In genomic region chr6:85678000-85678601, GRCh38 we compare ENCODE assay signal across 8 cellular contexts. TPM values are rescaled to one million over a fixed set of nuclear protein-coding genes. Genes with fewer than 3 reads are reported as not detected.
A peak's percentile ranks its signal among the peaks of the same experiment; 100 is the strongest.
DNase-seq lines count a peak whose midpoint lies in the region; ATAC-seq and TF ChIP-seq lines count a peak whose summit lies in the region.

No MANE protein-coding gene starts in this region.

- H3K27me3 Mint-ChIP-seq in T-helper 17 cell = peaks cover 6% of the 10 kb centered on the region

- H3K27me3 ChIP-seq in psoas muscle (ENCODE audit: insufficient read depth in 3 of 3, low read length in 2 of 3) = no peaks in the 10 kb centered on the region

- H3K4me1 Mint-ChIP-seq in T-helper 17 cell = peaks cover 43% of the 10 kb centered on the region

- DNase-seq in NCI-H1105 treated with DMSO at 0.1 percent for 48 hours (lab: John Stamatoyannopoulos, UW) = peak; percentile 49
- DNase-seq in NCI-H1105 (lab: John Stamatoyannopoulos, UW) = no peak
- no peak for DNase-seq in T-helper 17 cell
- peak; percentile 21 for DNase-seq in globus pallidus (ENCODE audit: low spot score)
- no peak for DNase-seq in psoas muscle
- no peak for DNase-seq in HuH-7.5 (ENCODE audit: low spot score)
- DNase-seq in NCI-H1436 (lab: John Stamatoyannopoulos, UW) = no peak
- no peak for DNase-seq in A172 (ENCODE audit: low spot score)

- no peaks in the 10 kb centered on the region for H3K9me3 ChIP-seq in T-helper 17 cell (ENCODE audit: control insufficient read depth, low read length, poor library complexity, severe bottlenecking)
- no peaks in the 10 kb centered on the region for H3K9me3 ChIP-seq in psoas muscle

- H3K4me3 ChIP-seq in psoas muscle = peak overlapping the region; percentile 94

- peaks cover 0 to 17% of the 10 kb centered on the region in 2 donors for H3K36me3 ChIP-seq in psoas muscle (ENCODE audit: insufficient read depth in 1 of 2, low read depth in 1 of 2)

- H3K4me3 Mint-ChIP-seq in T-helper 17 cell = peak overlapping the region; percentile 98

- peak overlapping the region; percentile 97 for H3K27ac ChIP-seq in psoas muscle

- peak overlapping the region; percentile 100 for H3K27ac Mint-ChIP-seq in T-helper 17 cell

- 0% methylated on average over 34 of the region's 34 CpGs for WGBS in psoas muscle, 3 donors

- no peak for TF ChIP-seq CTCF in psoas muscle (IDR thresholded peaks at IDR 0.05)

- peak; percentile 13 for ATAC-seq in T-helper 17 cell
- ATAC-seq in psoas muscle = peak in 1 of 4 donors; percentile 41

- peaks cover 26% of the 10 kb centered on the region for H3K4me1 ChIP-seq in psoas muscle

- intact Hi-C loops in psoas muscle (cut with DNase I) = loop anchor here (1.0 to 5.0 kb wide), 4 partner anchors 35 to 86 kb away; partner anchors contain the start of genes SNX14 (in 2 of the 2) and SYNCRIP (in 1 of the 2)

- peaks cover 14% of the 10 kb centered on the region for H3K36me3 Mint-ChIP-seq in T-helper 17 cell (ENCODE audit: low read depth)

RNA-seq across cellular contexts. Expression of gene SYNCRIP, which starts 35.4 kb away (rescaled TPM):
- total RNA-seq in T-helper 17 cell (10 to 100 TPM; 70.9 to 79.1 TPM), psoas muscle (100 to 1,000 TPM in 2 of 4 donors, 10 to 100 TPM in 2; 59.1 to 122 (median 96.1) TPM)
- 10 to 100 TPM; 34.8 to 70.3 (median 59.5) TPM for polyA plus RNA-seq in psoas muscle
- 124 and 148 TPM in 2 replicates for total RNA-seq in A172 (2014; rRNA removed; shearing (Covaris generic))

Comparison
In these comparisons a context has a peak if more than half of its experiments do, and no peak if none do; other contexts are left out.
1. DNase-seq: peak in NCI-H1105 treated with DMSO at 0.1 percent for 48 hours (single experiment) and globus pallidus (single experiment); none in NCI-H1105 (single experiment), T-helper 17 cell (0 of 3), psoas muscle (0 of 2), HuH-7.5 (single experiment), NCI-H1436 (single experiment) and A172 (single experiment).